In the genomic region with DNA sequence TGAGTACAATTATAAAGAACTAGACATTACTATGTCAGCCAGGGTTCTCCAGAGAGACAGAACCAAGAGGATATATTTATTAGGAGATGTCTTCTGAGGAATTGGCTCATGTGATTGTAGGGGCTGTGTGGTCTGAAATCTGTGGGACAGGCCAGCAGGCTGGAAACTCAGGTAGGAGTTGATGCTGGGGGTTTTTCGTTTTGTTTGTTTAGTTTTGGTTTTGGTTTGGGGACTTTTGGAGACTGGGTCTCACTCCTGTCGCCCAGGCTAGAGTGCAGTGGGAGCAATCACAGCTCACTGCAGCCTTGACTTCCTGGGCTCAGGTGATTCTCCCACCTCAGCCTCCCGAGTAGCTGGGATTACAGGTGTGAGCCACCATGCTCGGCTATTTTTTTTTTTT, we compare ENCODE assay signal across 25 cellular contexts.
A peak's percentile ranks its signal among the peaks of the same experiment; 100 is the strongest.
DNase-seq lines count a peak whose midpoint lies in the region; ATAC-seq and TF ChIP-seq lines count a peak whose summit lies in the region.
"Had no signal": no experiment of that assay in that cellular context is flagged by ENCODE, and none has a peak within 500 bp of the region (broad histone marks: within the 10 kb centered on the region; RNA-seq: fewer than 3 reads in every experiment).

No MANE protein-coding gene starts in this region.

- no peak overlapping the region for H3K4me3 Mint-ChIP-seq in stimulated activated naive CD8-positive, alpha-beta T cell treated with anti-CD3 and anti-CD28 coated beads, Interleukin-15, Interleukin-2, amounts not matched to agents 100 ng/mL and 50 ng/mL, for 24 hours
- no peak overlapping the region for H3K4me3 Mint-ChIP-seq in activated T-helper 17 cell treated with anti-CD3 and anti-CD28 coated beads, Interleukin-2, amount 50 U/mL, for 72 hours
- H3K4me3 Mint-ChIP-seq in stimulated activated naive CD8-positive, alpha-beta T cell treated with anti-CD3 and anti-CD28 coated beads, Interleukin-15, amount 100 ng/mL, for 72 hours: no peak overlapping the region
- H3K4me3 Mint-ChIP-seq: CD4-positive, alpha-beta T cell; HFFc6 had no signal

- no peaks in the 10 kb centered on the region for H3K36me3 Mint-ChIP-seq in stimulated activated naive CD8-positive, alpha-beta T cell treated with anti-CD3 and anti-CD28 coated beads, Interleukin-15, Interleukin-2, amounts not matched to agents 100 ng/mL and 50 ng/mL, for 24 hours (ENCODE audit: low read depth)
- H3K36me3 Mint-ChIP-seq in activated T-helper 17 cell treated with anti-CD3 and anti-CD28 coated beads, Interleukin-2, amount 50 U/mL, for 72 hours (ENCODE audit: low read depth): no peaks in the 10 kb centered on the region

- H3K9me3 Mint-ChIP-seq in stimulated activated naive CD8-positive, alpha-beta T cell treated with anti-CD3 and anti-CD28 coated beads, Interleukin-15, Interleukin-2, amounts not matched to agents 100 ng/mL and 50 ng/mL, for 24 hours: no peaks in the 10 kb centered on the region
- H3K9me3 Mint-ChIP-seq in activated T-helper 17 cell treated with anti-CD3 and anti-CD28 coated beads, Interleukin-2, amount 50 U/mL, for 72 hours: no peaks in the 10 kb centered on the region
- H3K9me3 Mint-ChIP-seq in stimulated activated naive CD8-positive, alpha-beta T cell treated with anti-CD3 and anti-CD28 coated beads, Interleukin-15, amount 100 ng/mL, for 72 hours: no peaks in the 10 kb centered on the region
- H3K9me3 Mint-ChIP-seq: CD4-positive, alpha-beta T cell; HFFc6 had no signal

- no peaks in the 10 kb centered on the region for H4K20me1 ChIP-seq in KMS-11 (ENCODE audit: insufficient read depth)
- H4K20me1 ChIP-seq: BLaER1 treated with 17β-estradiol and CSF1 and Interleukin-3, amounts not matched to agents 10 nM and 100 nM had no signal

- peak overlapping the region; percentile 45 for H3K27ac Mint-ChIP-seq in stimulated activated naive CD8-positive, alpha-beta T cell treated with anti-CD3 and anti-CD28 coated beads, Interleukin-15, Interleukin-2, amounts not matched to agents 100 ng/mL and 50 ng/mL, for 24 hours
- H3K27ac Mint-ChIP-seq in activated T-helper 17 cell treated with anti-CD3 and anti-CD28 coated beads, Interleukin-2, amount 50 U/mL, for 72 hours: peak overlapping the region; percentile 48
- no peak overlapping the region for H3K27ac Mint-ChIP-seq in stimulated activated naive CD8-positive, alpha-beta T cell treated with anti-CD3 and anti-CD28 coated beads, Interleukin-15, amount 100 ng/mL, for 72 hours
- H3K27ac Mint-ChIP-seq: CD4-positive, alpha-beta T cell; HFFc6 had no signal

- no peak overlapping the region for H3K4me3 ChIP-seq in KMS-11 (IDR thresholded peaks at IDR 0.05; ENCODE audit: insufficient read depth, low read depth, low read length)
- H3K4me3 ChIP-seq: BLaER1 treated with 17β-estradiol and CSF1 and Interleukin-3, amounts not matched to agents 10 nM and 100 nM; HAP-1; MG63 had no signal

- intact Hi-C loops in Right ventricle myocardium superior (cut with DNase I): no loop called here

- H3K36me3 ChIP-seq in KMS-11 (ENCODE audit: insufficient read depth): no peaks in the 10 kb centered on the region
- H3K36me3 ChIP-seq: BLaER1 treated with 17β-estradiol and CSF1 and Interleukin-3, amounts not matched to agents 10 nM and 100 nM; HAP-1; MG63 had no signal

- peaks cover 29% of the 10 kb centered on the region for H3K27me3 Mint-ChIP-seq in stimulated activated naive CD8-positive, alpha-beta T cell treated with anti-CD3 and anti-CD28 coated beads, Interleukin-15, Interleukin-2, amounts not matched to agents 100 ng/mL and 50 ng/mL, for 24 hours
- no peaks in the 10 kb centered on the region for H3K27me3 Mint-ChIP-seq in activated T-helper 17 cell treated with anti-CD3 and anti-CD28 coated beads, Interleukin-2, amount 50 U/mL, for 72 hours
- H3K27me3 Mint-ChIP-seq in stimulated activated naive CD8-positive, alpha-beta T cell treated with anti-CD3 and anti-CD28 coated beads, Interleukin-15, amount 100 ng/mL, for 72 hours: peaks cover 61% of the 10 kb centered on the region

- no peak overlapping the region for H3K9ac ChIP-seq in KMS-11
- H3K9ac ChIP-seq: BLaER1 treated with 17β-estradiol and CSF1 and Interleukin-3, amounts not matched to agents 10 nM and 100 nM; SK-N-SH had no signal

- DNase-seq in stimulated activated naive CD8-positive, alpha-beta T cell treated with anti-CD3 and anti-CD28 coated beads, Interleukin-15, Interleukin-2, amounts not matched to agents 100 U/mL and 50 U/mL, for 24 hours: no peak
- no peak for DNase-seq in stimulated activated naive CD8-positive, alpha-beta T cell treated with anti-CD3 and anti-CD28 coated beads, Interleukin-15, amount 100 ng/mL, for 72 hours
- DNase-seq in NCI-H510A treated with DMSO at 0.1 percent for 48 hours (lab: John Stamatoyannopoulos, UW) (no peak), amygdala (lab: John Stamatoyannopoulos, UW) (no peak), Right ventricle myocardium superior (no peak)
- DNase-seq: AML-193; CD4-positive, alpha-beta T cell; DMS53; GOT3; HFFc6; KBM-7; MG63; NCI-H1048; NCI-H1417; NCI-H1694; NCI-H2029 treated with DMSO at 0.1 percent for 48 hours; NCI-H446 treated with DMSO at 0.1 percent for 48 hours; NCI-H526 treated with DMSO at 0.1 percent for 48 hours; SK-N-SH; SW 1271 had no signal

- TF ChIP-seq CTCF in KMS-11 (conservative IDR thresholded peaks at IDR 0.05; ENCODE audit: low read depth, low read length): no peak

- ATAC-seq in stimulated activated naive CD8-positive, alpha-beta T cell treated with anti-CD3 and anti-CD28 coated beads, Interleukin-15, Interleukin-2, amounts not matched to agents 100 U/mL and 50 U/mL, for 24 hours: no peak
- peak; percentile 39 for ATAC-seq in activated T-helper 17 cell treated with anti-CD3 and anti-CD28 coated beads, Interleukin-2, amount 50 U/mL, for 72 hours (replicated peaks)
- ATAC-seq in stimulated activated naive CD8-positive, alpha-beta T cell treated with anti-CD3 and anti-CD28 coated beads, Interleukin-15, amount 100 ng/mL, for 72 hours: peak; percentile 46
- ATAC-seq in Right ventricle myocardium superior (ENCODE audit: poor library complexity): no peak

- no peaks in the 10 kb centered on the region for H3K4me1 ChIP-seq in KMS-11 (ENCODE audit: low read depth, poor library complexity, severe bottlenecking)

- H3K79me2 ChIP-seq in KMS-11 (ENCODE audit: insufficient read depth, low read depth): no peaks in the 10 kb centered on the region

- H2AFZ ChIP-seq in KMS-11 (ENCODE audit: low read depth): no peak overlapping the region

- H3K27ac ChIP-seq in KMS-11: no peak overlapping the region
- H3K27ac ChIP-seq: BLaER1 treated with 17β-estradiol and CSF1 and Interleukin-3, amounts not matched to agents 10 nM and 100 nM had no signal

- H3K27me3 ChIP-seq in KMS-11 (ENCODE audit: insufficient read depth, low read depth): no peaks in the 10 kb centered on the region; the same call in 1 of the 2 replicates
- H3K27me3 ChIP-seq: BLaER1 treated with 17β-estradiol and CSF1 and Interleukin-3, amounts not matched to agents 10 nM and 100 nM; MG63 had no signal

- 0 out of 2 replicates have a peak overlapping the region, but pooled peaks have one; percentile 14 for H3K4me2 ChIP-seq in KMS-11
- H3K4me2 ChIP-seq: BLaER1 treated with 17β-estradiol and CSF1 and Interleukin-3, amounts not matched to agents 10 nM and 100 nM; SK-N-SH had no signal

- peaks cover 13% of the 10 kb centered on the region for H3K4me1 Mint-ChIP-seq in stimulated activated naive CD8-positive, alpha-beta T cell treated with anti-CD3 and anti-CD28 coated beads, Interleukin-15, Interleukin-2, amounts not matched to agents 100 ng/mL and 50 ng/mL, for 24 hours (ENCODE audit: low read depth)
- no peaks in the 10 kb centered on the region for H3K4me1 Mint-ChIP-seq in activated T-helper 17 cell treated with anti-CD3 and anti-CD28 coated beads, Interleukin-2, amount 50 U/mL, for 72 hours
- peaks cover 31% of the 10 kb centered on the region for H3K4me1 Mint-ChIP-seq in stimulated activated naive CD8-positive, alpha-beta T cell treated with anti-CD3 and anti-CD28 coated beads, Interleukin-15, amount 100 ng/mL, for 72 hours

Comparison
In these comparisons a context has a peak if more than half of its experiments do, and no peak if none do; other contexts are left out.
1. H3K27ac Mint-ChIP-seq: peak in stimulated activated naive CD8-positive, alpha-beta T cell treated with anti-CD3 and anti-CD28 coated beads, Interleukin-15, Interleukin-2, amounts not matched to agents 100 ng/mL and 50 ng/mL, for 24 hours (single experiment) and activated T-helper 17 cell treated with anti-CD3 and anti-CD28 coated beads, Interleukin-2, amount 50 U/mL, for 72 hours (single experiment); none in stimulated activated naive CD8-positive, alpha-beta T cell treated with anti-CD3 and anti-CD28 coated beads, Interleukin-15, amount 100 ng/mL, for 72 hours (0 of 2).
2. ATAC-seq: peak in activated T-helper 17 cell treated with anti-CD3 and anti-CD28 coated beads, Interleukin-2, amount 50 U/mL, for 72 hours (single experiment) and stimulated activated naive CD8-positive, alpha-beta T cell treated with anti-CD3 and anti-CD28 coated beads, Interleukin-15, amount 100 ng/mL, for 72 hours (single experiment); none in stimulated activated naive CD8-positive, alpha-beta T cell treated with anti-CD3 and anti-CD28 coated beads, Interleukin-15, Interleukin-2, amounts not matched to agents 100 U/mL and 50 U/mL, for 24 hours (single experiment) and Right ventricle myocardium superior (single experiment).